Comparison of ENCODE assay signal across 19 cellular contexts in the genomic region with DNA sequence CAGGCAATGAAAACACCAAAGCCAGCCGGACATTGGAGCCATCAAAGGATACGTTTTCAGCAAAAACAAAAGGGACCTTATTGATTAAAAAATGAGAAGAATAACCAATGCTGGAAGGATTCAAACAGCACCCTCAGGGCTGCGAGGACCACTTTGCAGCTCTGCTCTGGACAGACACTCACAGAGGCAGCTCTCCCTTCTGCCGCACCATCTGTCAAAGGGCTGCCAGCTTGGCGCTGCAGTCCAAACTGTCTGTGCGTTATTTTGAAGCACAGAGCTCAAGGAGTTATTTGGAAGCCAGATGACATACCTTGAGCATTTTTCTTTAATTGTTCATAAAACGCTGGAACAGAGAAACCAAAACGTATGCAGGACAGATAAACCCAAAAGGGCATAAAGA.
A peak's percentile ranks its signal among the peaks of the same experiment; 100 is the strongest.
DNase-seq lines count a peak whose midpoint lies in the region; ATAC-seq and TF ChIP-seq lines count a peak whose summit lies in the region.
"Had no signal": no experiment of that assay in that cellular context is flagged by ENCODE, and none has a peak within 500 bp of the region (broad histone marks: within the 10 kb centered on the region; RNA-seq: fewer than 3 reads in every experiment).

No MANE protein-coding gene starts in this region.

- H3K4me3 ChIP-seq in dorsolateral prefrontal cortex (peak overlapping the region in 1 of 59 donors; percentile 3), colonic mucosa (no peak overlapping the region)

- no peak for ATAC-seq in effector memory CD8-positive, alpha-beta T cell (replicated peaks)
- no peak for ATAC-seq in GM19467 (IDR thresholded peaks at IDR 0.05; ENCODE audit: unreplicated experiment)

- intact Hi-C loops in dorsolateral prefrontal cortex (cut with DNase I), result no loop called here
- intact Hi-C loops in posterior cingulate gyrus (cut with DNase I), result no loop called here
- intact Hi-C loops in colonic mucosa (cut with DNase I), result no loop called here

- no peak overlapping the region for H3K27ac Mint-ChIP-seq in effector memory CD8-positive, alpha-beta T cell
- H3K27ac Mint-ChIP-seq: CD14-positive monocyte had no signal

- H3K36me3 Mint-ChIP-seq in effector memory CD8-positive, alpha-beta T cell (ENCODE audit: insufficient read depth), result peaks cover 2% of the 10 kb centered on the region

- no peaks in the 10 kb centered on the region for H3K9me3 Mint-ChIP-seq in effector memory CD8-positive, alpha-beta T cell
- H3K9me3 Mint-ChIP-seq: CD14-positive monocyte, H9 had no signal

- no peaks in the 10 kb centered on the region for H3K4me1 Mint-ChIP-seq in effector memory CD8-positive, alpha-beta T cell (ENCODE audit: low read depth in 2 of 2)

- H3K9me3 ChIP-seq in colonic mucosa, result no peaks in the 10 kb centered on the region

- peak; percentile 70 for DNase-seq in NCI-H1694 (lab: John Stamatoyannopoulos, UW)
- peak; percentile 84 to 93 for DNase-seq in NCI-H524 (lab: John Stamatoyannopoulos, UW)
- peak in 6 of 10 donors; percentile 11 to 85 (median 45) for DNase-seq in dorsolateral prefrontal cortex
- DNase-seq in posterior cingulate gyrus, result peak in 8 of 10 donors; percentile 17 to 90 (median 41)
- DNase-seq in GM03348 (ENCODE audit: low spot score), result no peak
- DNase-seq in effector memory CD8-positive, alpha-beta T cell, result no peak
- DNase-seq in colonic mucosa, result no peak
- DNase-seq: ACHN, AML-193, H9, IMR-90, Karpas-422, NCI-H1105, NCI-H187, NCI-H526 treated with DMSO at 0.1 percent for 48 hours, RPMI8226, SIG-M5 had no signal

- H3K9ac ChIP-seq in colonic mucosa (ENCODE audit: low read depth in 2 of 2, low read length in 2 of 2), result no peak overlapping the region

- H3K4me1 ChIP-seq in colonic mucosa, result no peaks in the 10 kb centered on the region

- no peaks in the 10 kb centered on the region for H3K27me3 Mint-ChIP-seq in effector memory CD8-positive, alpha-beta T cell

- H3K36me3 ChIP-seq in colonic mucosa, result no peaks in the 10 kb centered on the region

- H3K27me3 ChIP-seq in dorsolateral prefrontal cortex (no peaks in the 10 kb centered on the region), colonic mucosa (no peaks in the 10 kb centered on the region)

- no peak overlapping the region for H3K4me3 Mint-ChIP-seq in effector memory CD8-positive, alpha-beta T cell
- H3K4me3 Mint-ChIP-seq: CD14-positive monocyte, H9 had no signal

- H3K27ac ChIP-seq in dorsolateral prefrontal cortex (peak overlapping the region in 39 of 59 donors; percentile 4 to 83 (median 52)), colonic mucosa (no peak overlapping the region)

- TF ChIP-seq CTCF in dorsolateral prefrontal cortex (IDR thresholded peaks at IDR 0.05 in 54 of 56, conservative IDR thresholded peaks at IDR 0.05 in 2 of 56; ENCODE audit: low read depth in 1 of 56, partially characterized antibody in 56 of 56) (no peak), colonic mucosa (IDR thresholded peaks at IDR 0.05) (no peak)

Comparison
In these comparisons a context has a peak if more than half of its experiments do, and no peak if none do; other contexts are left out.
1. DNase-seq: peak in NCI-H1694 (single experiment), NCI-H524 (2 of 2), dorsolateral prefrontal cortex (6 of 10) and posterior cingulate gyrus (8 of 10); none in GM03348 (single experiment), effector memory CD8-positive, alpha-beta T cell (0 of 3) and colonic mucosa (single experiment).